Comparison of ENCODE assay signal across 1 cellular context in genomic region chr13:106568225-106569003, GRCh38.
A peak's percentile ranks its signal among the peaks of the same experiment; 100 is the strongest.
TF ChIP-seq lines count a peak whose summit lies in the region.

No MANE protein-coding gene starts in this region.

TF ChIP-seq in K562, 482 proteins besides CTCF, POLR2A, EP300 and RAD21 (continued from another document and continues in another):
- TF ChIP-seq ZNF609 (CRISPR knock-in tag; IDR thresholded peaks at IDR 0.05; ENCODE audit: borderline replicate concordance), result no peak
- TF ChIP-seq ZHX1 (conservative IDR thresholded peaks at IDR 0.05; ENCODE audit: low read length), result no peak
- TF ChIP-seq GATAD2A (IDR thresholded peaks at IDR 0.05), result 0 out of 2 replicates have a peak, but pooled peaks have one; percentile 72
- no peak for TF ChIP-seq CREB3 (tag; conservative IDR thresholded peaks at IDR 0.05; ENCODE audit: low read depth)
- TF ChIP-seq CGGBP1 (CRISPR knock-in tag; IDR thresholded peaks at IDR 0.05), result no peak
- TF ChIP-seq HNRNPLL (IDR thresholded peaks at IDR 0.05; ENCODE audit: low read depth, low read length, poor library complexity, severe bottlenecking), result peak; percentile 11
- TF ChIP-seq IRF9 (tag; IDR thresholded peaks at IDR 0.05), result no peak
- TF ChIP-seq SIX5 (IDR thresholded peaks at IDR 0.05; ENCODE audit: borderline replicate concordance in 1 of 2, insufficient read depth in 1 of 2, low read depth in 1 of 2, low read length in 2 of 2), result no peak
- no peak for TF ChIP-seq CCNT2 (IDR thresholded peaks at IDR 0.05; ENCODE audit: borderline replicate concordance, extremely low read depth, insufficient read length, low read depth, low read length)
- no peak for TF ChIP-seq ZNF318 (IDR thresholded peaks at IDR 0.05; ENCODE audit: borderline replicate concordance in 1 of 2, low read depth in 1 of 2)
- TF ChIP-seq MYBL2 (IDR thresholded peaks at IDR 0.05; ENCODE audit: low read depth), result no peak
- TF ChIP-seq MYBL2 (CRISPR knock-in tag; IDR thresholded peaks at IDR 0.05; ENCODE audit: borderline replicate concordance), result no peak
- no peak for TF ChIP-seq MYC (IDR thresholded peaks at IDR 0.05; ENCODE audit: low read depth, low read length)
- TF ChIP-seq MYC (CRISPR knock-in tag; IDR thresholded peaks at IDR 0.05; ENCODE audit: borderline replicate concordance, low read depth), result no peak
- TF ChIP-seq POU5F1 (IDR thresholded peaks at IDR 0.05; ENCODE audit: borderline replicate concordance, low read depth, low read length, partially characterized antibody), result no peak
- TF ChIP-seq SMAD1 (IDR thresholded peaks at IDR 0.05; ENCODE audit: low read depth, low read length, partially characterized antibody), result no peak
- TF ChIP-seq ELF2 (CRISPR knock-in tag; IDR thresholded peaks at IDR 0.05), result no peak
- no peak for TF ChIP-seq FOXP4 (CRISPR knock-in tag; IDR thresholded peaks at IDR 0.05; ENCODE audit: borderline replicate concordance)
- TF ChIP-seq STAT5A (IDR thresholded peaks at IDR 0.05; ENCODE audit: borderline replicate concordance, low read length), result no peak
- no peak for TF ChIP-seq GATA2 (CRISPR knock-in tag; IDR thresholded peaks at IDR 0.05)
- no peak for TF ChIP-seq KAT7 (CRISPR knock-in tag; IDR thresholded peaks at IDR 0.05; ENCODE audit: borderline replicate concordance)
- TF ChIP-seq ZNF518B (CRISPR knock-in tag; IDR thresholded peaks at IDR 0.05), result no peak
- peak; percentile 61 for TF ChIP-seq ZNF384 (IDR thresholded peaks at IDR 0.05; ENCODE audit: low read depth, low read length)
- TF ChIP-seq NUFIP1 (IDR thresholded peaks at IDR 0.05; ENCODE audit: partially characterized antibody), result no peak
- TF ChIP-seq POLR2AphosphoS5 (IDR thresholded peaks at IDR 0.05; ENCODE audit: control insufficient read depth, insufficient read depth, low read depth, low read length), result no peak
- no peak for TF ChIP-seq ZNF175 (CRISPR knock-in tag; IDR thresholded peaks at IDR 0.05; ENCODE audit: low read depth)
- TF ChIP-seq NRF1 (conservative IDR thresholded peaks at IDR 0.05 in 1 of 2, IDR thresholded peaks at IDR 0.05 in 1 of 2), result peak; percentile 25 to 27; a peak in 3 of 4 replicates
- TF ChIP-seq STAG1 (CRISPR knock-in tag; IDR thresholded peaks at IDR 0.05; ENCODE audit: borderline replicate concordance), result no peak
- no peak for TF ChIP-seq ZNF24 (IDR thresholded peaks at IDR 0.05)
- TF ChIP-seq ILK (tag; IDR thresholded peaks at IDR 0.05; ENCODE audit: borderline replicate concordance, low read depth), result no peak
